Comparison of ENCODE assay signal across 8 cellular contexts in the genomic region with DNA sequence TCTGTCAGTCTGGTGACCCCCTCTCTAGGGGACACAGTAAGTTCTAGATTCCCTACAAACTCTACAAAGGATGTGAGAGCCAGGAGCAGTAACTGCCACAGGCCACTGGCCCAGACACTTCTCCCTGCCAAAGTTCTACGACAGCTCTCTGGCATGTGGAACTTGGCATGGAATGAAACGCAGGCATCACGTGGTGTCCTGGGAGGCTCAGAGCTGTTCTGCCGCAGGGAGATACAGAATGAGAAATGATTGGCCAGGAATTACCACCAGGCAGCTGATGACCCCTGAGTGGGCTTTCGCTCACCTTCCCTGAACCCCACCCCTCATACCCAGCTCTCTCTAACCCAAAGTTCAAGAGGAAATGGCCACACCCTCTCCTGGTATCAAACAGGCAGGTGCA. TPM values are rescaled to one million over a fixed set of nuclear protein-coding genes. Genes with fewer than 3 reads are reported as not detected.
DNase-seq lines count a peak whose midpoint lies in the region; ATAC-seq and TF ChIP-seq lines count a peak whose summit lies in the region.

No MANE protein-coding gene starts in this region.

- H3K4me2 ChIP-seq in SK-N-SH = no peak overlapping the region

- H3K27me3 ChIP-seq in BE2C = no peaks in the 10 kb centered on the region
- no peaks in the 10 kb centered on the region for H3K27me3 ChIP-seq in SK-N-SH (ENCODE audit: insufficient read depth)

- CTCF ChIA-PET in SK-N-SH (lab: Yijun Ruan, JAX) = interaction anchor here (0.8 to 1.3 kb wide), 2 partner anchors 19 to 57 kb away, joined by 3 to 4 read pairs; no protein-coding TSS in a partner anchor

- H3F3A ChIP-seq in SK-N-SH (replicated peaks; ENCODE audit: insufficient read depth) = no peaks in the 10 kb centered on the region

- no peak for ATAC-seq in HG03159 (IDR thresholded peaks at IDR 0.05; ENCODE audit: unreplicated experiment)
- no peak for ATAC-seq in HG03135 (IDR thresholded peaks at IDR 0.05; ENCODE audit: unreplicated experiment)

- no peak overlapping the region for H2AFZ ChIP-seq in SK-N-SH (ENCODE audit: low read depth)

- POLR2A ChIA-PET in SK-N-SH (lab: Yijun Ruan, JAX) = interaction anchor here (0.6 kb wide), 1 partner anchor 183 kb away, joined by 3 read pairs; no protein-coding TSS in a partner anchor

- H3K79me2 ChIP-seq in SK-N-SH (ENCODE audit: insufficient read depth) = no peaks in the 10 kb centered on the region

- TF ChIP-seq CTCF in BE2C (IDR thresholded peaks at IDR 0.05; ENCODE audit: low read depth, low read length) (no peak), SK-N-SH (IDR thresholded peaks at IDR 0.05) (no peak), foreskin fibroblast (IDR thresholded peaks at IDR 0.05; ENCODE audit: low read depth, low read length) (no peak), GM10266 (IDR thresholded peaks at IDR 0.05; ENCODE audit: control insufficient read depth, insufficient read depth, low read depth, missing control alignments) (no peak)

- H3K9ac ChIP-seq in SK-N-SH = no peak overlapping the region

- TF ChIP-seq EP300 in SK-N-SH (IDR thresholded peaks at IDR 0.05; ENCODE audit: borderline replicate concordance in 1 of 2, low read depth in 1 of 2, low read length in 1 of 2) = no peak

- H4K20me1 ChIP-seq in SK-N-SH (ENCODE audit: insufficient read depth) = no peaks in the 10 kb centered on the region

- H3K36me3 ChIP-seq in BE2C (no peaks in the 10 kb centered on the region), SK-N-SH (replicated peaks in 1 of 2; ENCODE audit: control insufficient read depth in 1 of 2, insufficient read depth in 2 of 2, low read length in 1 of 2) (no peaks in the 10 kb centered on the region)

- 67% methylated on average over 5 of the region's 5 CpGs for WGBS in SK-N-SH (ENCODE audit: low lambda C conversion rate)

- TF ChIP-seq RAD21 in SK-N-SH (IDR thresholded peaks at IDR 0.05; ENCODE audit: low read length) = no peak

- H3K9me2 ChIP-seq in SK-N-SH = no peaks in the 10 kb centered on the region

- H3K4me1 ChIP-seq in BE2C (peaks cover 11% of the 10 kb centered on the region), SK-N-SH (ENCODE audit: control insufficient read depth in 1 of 2, insufficient read depth in 2 of 2, low read depth in 1 of 2, low read length in 1 of 2) (peaks cover 0 to 6% of the 10 kb centered on the region in 2 experiments; a peak in 1 of 4 replicates)

- peak; percentile 49 for DNase-seq in BE2C
- no peak for DNase-seq in SK-N-SH
- DNase-seq in foreskin fibroblast = peak; percentile 72 to 88
- peak in 55 of 56 donors; percentile 13 to 91 (median 81) for DNase-seq in nucleus accumbens (lab: John Stamatoyannopoulos, UW)
- no peak for DNase-seq in GM10266 (ENCODE audit: extremely low spot score)
- no peak for DNase-seq in NK-92 (lab: John Stamatoyannopoulos, UW; ENCODE audit: unreplicated experiment)

- no peaks in the 10 kb centered on the region for H3K9me3 ChIP-seq in BE2C
- H3K9me3 ChIP-seq in SK-N-SH = no peaks in the 10 kb centered on the region

- H3K4me3 ChIP-seq in BE2C (ENCODE audit: low read depth, low read length) = no peak overlapping the region
- no peak overlapping the region for H3K4me3 ChIP-seq in SK-N-SH (ENCODE audit: low read depth in 2 of 2, low read length in 1 of 2)
- H3K4me3 ChIP-seq in foreskin fibroblast (ENCODE audit: low read depth in 1 of 2, low read length in 2 of 2) = no peak overlapping the region

- no peak overlapping the region for H3K27ac ChIP-seq in SK-N-SH (ENCODE audit: low read depth in 2 of 2, low read length in 1 of 2)

TF ChIP-seq in SK-N-SH, 30 proteins besides CTCF, POLR2A, EP300 and RAD21:
- TF ChIP-seq YY1 (IDR thresholded peaks at IDR 0.05; ENCODE audit: low read depth) = no peak
- TF ChIP-seq NFIC (IDR thresholded peaks at IDR 0.05; ENCODE audit: borderline replicate concordance) = peak; percentile 51; the same call in 1 of the 2 replicates
- TF ChIP-seq, protein P1, sequence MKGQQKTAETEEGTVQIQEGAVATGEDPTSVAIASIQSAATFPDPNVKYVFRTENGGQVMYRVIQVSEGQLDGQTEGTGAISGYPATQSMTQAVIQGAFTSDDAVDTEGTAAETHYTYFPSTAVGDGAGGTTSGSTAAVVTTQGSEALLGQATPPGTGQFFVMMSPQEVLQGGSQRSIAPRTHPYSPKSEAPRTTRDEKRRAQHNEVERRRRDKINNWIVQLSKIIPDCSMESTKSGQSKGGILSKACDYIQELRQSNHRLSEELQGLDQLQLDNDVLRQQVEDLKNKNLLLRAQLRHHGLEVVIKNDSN (IDR thresholded peaks at IDR 0.05; ENCODE audit: borderline replicate concordance, low read depth) = peak; percentile 83

RNA-seq across cellular contexts. Expression of a gene that starts 29.8 kb away (rescaled TPM):
- 36.6 TPM for polyA plus RNA-seq in BE2C (2012; ENCODE audit: insufficient read depth, insufficient read length, low read depth)
- polyA plus RNA-seq in SK-N-SH (2012; rRNA removed) = 42.3 and 44.0 TPM in 2 replicates
- 44.9 and 47.2 TPM in 2 replicates for polyA plus RNA-seq in SK-N-SH (2012; cell fraction: cytosol; rRNA removed)
- polyA plus RNA-seq in SK-N-SH (2012; cell fraction: nucleus; rRNA removed) = 31.6 and 39.4 TPM in 2 replicates

Comparison
In these comparisons a context has a peak if more than half of its experiments do, and no peak if none do; other contexts are left out.
1. DNase-seq: peak in BE2C (single experiment), foreskin fibroblast (2 of 2) and nucleus accumbens (55 of 56); none in SK-N-SH (single experiment), GM10266 (single experiment) and NK-92 (single experiment).